Comparison of ENCODE assay signal across 1 cellular context in genomic region chr9:34242830-34243229, GRCh38.
TF ChIP-seq lines count a peak whose summit lies in the region.

No MANE protein-coding gene starts in this region.

TF ChIP-seq in WTC11, 78 proteins besides CTCF, POLR2A, EP300 and RAD21 (continued from another document):
- no peak for TF ChIP-seq MLX (CRISPR knock-in tag; IDR thresholded peaks at IDR 0.05)
- no peak for TF ChIP-seq SP1 (CRISPR knock-in tag; conservative IDR thresholded peaks at IDR 0.05)
- TF ChIP-seq ESRRA (CRISPR knock-in tag; IDR thresholded peaks at IDR 0.05; ENCODE audit: borderline replicate concordance), result no peak
- no peak for TF ChIP-seq TEAD1 (CRISPR knock-in tag; IDR thresholded peaks at IDR 0.05)
- no peak for TF ChIP-seq FOXP4 (CRISPR knock-in tag; IDR thresholded peaks at IDR 0.05)
- no peak for TF ChIP-seq CREB1 (CRISPR knock-in tag; IDR thresholded peaks at IDR 0.05)
- TF ChIP-seq, protein P1, sequence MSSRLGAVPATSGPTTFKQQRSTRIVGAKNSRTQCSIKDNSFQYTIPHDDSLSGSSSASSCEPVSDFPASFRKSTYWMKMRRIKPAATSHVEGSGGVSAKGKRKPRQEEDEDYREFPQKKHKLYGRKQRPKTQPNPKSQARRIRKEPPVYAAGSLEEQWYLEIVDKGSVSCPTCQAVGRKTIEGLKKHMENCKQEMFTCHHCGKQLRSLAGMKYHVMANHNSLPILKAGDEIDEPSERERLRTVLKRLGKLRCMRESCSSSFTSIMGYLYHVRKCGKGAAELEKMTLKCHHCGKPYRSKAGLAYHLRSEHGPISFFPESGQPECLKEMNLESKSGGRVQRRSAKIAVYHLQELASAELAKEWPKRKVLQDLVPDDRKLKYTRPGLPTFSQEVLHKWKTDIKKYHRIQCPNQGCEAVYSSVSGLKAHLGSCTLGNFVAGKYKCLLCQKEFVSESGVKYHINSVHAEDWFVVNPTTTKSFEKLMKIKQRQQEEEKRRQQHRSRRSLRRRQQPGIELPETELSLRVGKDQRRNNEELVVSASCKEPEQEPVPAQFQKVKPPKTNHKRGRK (CRISPR knock-in tag; IDR thresholded peaks at IDR 0.05; ENCODE audit: borderline replicate concordance), result no peak
- TF ChIP-seq, protein P2, sequence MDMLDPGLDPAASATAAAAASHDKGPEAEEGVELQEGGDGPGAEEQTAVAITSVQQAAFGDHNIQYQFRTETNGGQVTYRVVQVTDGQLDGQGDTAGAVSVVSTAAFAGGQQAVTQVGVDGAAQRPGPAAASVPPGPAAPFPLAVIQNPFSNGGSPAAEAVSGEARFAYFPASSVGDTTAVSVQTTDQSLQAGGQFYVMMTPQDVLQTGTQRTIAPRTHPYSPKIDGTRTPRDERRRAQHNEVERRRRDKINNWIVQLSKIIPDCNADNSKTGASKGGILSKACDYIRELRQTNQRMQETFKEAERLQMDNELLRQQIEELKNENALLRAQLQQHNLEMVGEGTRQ (CRISPR knock-in tag; IDR thresholded peaks at IDR 0.05), result no peak
- TF ChIP-seq ZNF671 (CRISPR knock-in tag; IDR thresholded peaks at IDR 0.05), result no peak
- TF ChIP-seq CBFB (CRISPR knock-in tag; IDR thresholded peaks at IDR 0.05; ENCODE audit: low read depth), result no peak
- TF ChIP-seq NFATC4 (CRISPR knock-in tag; IDR thresholded peaks at IDR 0.05), result no peak
- TF ChIP-seq FOXJ3 (CRISPR knock-in tag; IDR thresholded peaks at IDR 0.05; ENCODE audit: borderline replicate concordance), result no peak
- no peak for TF ChIP-seq MYBL2 (CRISPR knock-in tag; IDR thresholded peaks at IDR 0.05)
- TF ChIP-seq IRF2 (CRISPR knock-in tag; IDR thresholded peaks at IDR 0.05; ENCODE audit: borderline replicate concordance, low read depth), result no peak
- TF ChIP-seq ZNF219 (CRISPR knock-in tag; IDR thresholded peaks at IDR 0.05; ENCODE audit: borderline replicate concordance), result no peak
